10 cellular contexts compared by ENCODE assay signal in genomic region chr10:63227207-63227895, GRCh38.
A peak's percentile ranks its signal among the peaks of the same experiment; 100 is the strongest.
DNase-seq lines count a peak whose midpoint lies in the region; ATAC-seq lines count a peak whose summit lies in the region.
"Had no signal": no experiment of that assay in that cellular context is flagged by ENCODE, and none has a peak within 500 bp of the region (broad histone marks: within the 10 kb centered on the region; RNA-seq: fewer than 3 reads in every experiment).

No MANE protein-coding gene starts in this region.

- no peaks in the 10 kb centered on the region for H3K9me3 Mint-ChIP-seq in CD4-positive, CD25-positive, alpha-beta regulatory T cell
- H3K9me3 Mint-ChIP-seq in central memory CD8-positive, alpha-beta T cell, result no peaks in the 10 kb centered on the region

- peak overlapping the region; percentile 45 for H3K4me3 ChIP-seq in CD4-positive, CD25-positive, alpha-beta regulatory T cell (ENCODE audit: low read depth, low read length)
- no peak overlapping the region for H3K4me3 ChIP-seq in MG63
- H3K4me3 ChIP-seq: right atrium auricular region had no signal

- H3K27me3 Mint-ChIP-seq in CD4-positive, CD25-positive, alpha-beta regulatory T cell, result no peaks in the 10 kb centered on the region
- H3K27me3 Mint-ChIP-seq in central memory CD8-positive, alpha-beta T cell, result no peaks in the 10 kb centered on the region

- peak in 2 of 3 donors; percentile 40 to 49 for DNase-seq in CD4-positive, CD25-positive, alpha-beta regulatory T cell
- DNase-seq in central memory CD8-positive, alpha-beta T cell (ENCODE audit: low spot score in 2 of 2), result no peak
- DNase-seq in NCI-H146 (lab: John Stamatoyannopoulos, UW) (no peak), globus pallidus (ENCODE audit: low spot score) (no peak), GM19240 (ENCODE audit: insufficient read length, low spot score) (no peak), MG63 (no peak)
- DNase-seq: activated CD4-positive, alpha-beta T cell treated with anti-CD3 and anti-CD28 coated beads, Interleukin-2, amount 50 U/mL, for 48 hours had no signal

- peak overlapping the region; percentile 2 to 86 (median 22) for H3K4me3 Mint-ChIP-seq in CD4-positive, CD25-positive, alpha-beta regulatory T cell
- H3K4me3 Mint-ChIP-seq in central memory CD8-positive, alpha-beta T cell, result peak overlapping the region; percentile 34

- peaks cover 28% of the 10 kb centered on the region for H3K4me1 ChIP-seq in CD4-positive, CD25-positive, alpha-beta regulatory T cell (ENCODE audit: control insufficient read depth, insufficient read depth, low read length, poor library complexity, severe bottlenecking)

- H3K36me3 Mint-ChIP-seq in CD4-positive, CD25-positive, alpha-beta regulatory T cell, result peaks cover 3% of the 10 kb centered on the region
- H3K36me3 Mint-ChIP-seq in central memory CD8-positive, alpha-beta T cell (ENCODE audit: insufficient read depth), result peaks cover 16% of the 10 kb centered on the region

- H3K9me3 ChIP-seq in CD4-positive, CD25-positive, alpha-beta regulatory T cell (ENCODE audit: control insufficient read depth in 2 of 2, low read length in 2 of 2), result no peaks in the 10 kb centered on the region
- no peaks in the 10 kb centered on the region for H3K9me3 ChIP-seq in MG63
- H3K9me3 ChIP-seq: right atrium auricular region had no signal

- H3K27ac Mint-ChIP-seq in CD4-positive, CD25-positive, alpha-beta regulatory T cell, result peak overlapping the region; percentile 56 to 93 (median 77)
- H3K27ac Mint-ChIP-seq in central memory CD8-positive, alpha-beta T cell (ENCODE audit: low read depth), result peak overlapping the region; percentile 93

- no peaks in the 10 kb centered on the region for H3K36me3 ChIP-seq in CD4-positive, CD25-positive, alpha-beta regulatory T cell (ENCODE audit: control insufficient read depth, insufficient read depth, low read length)
- H3K36me3 ChIP-seq in MG63, result no peaks in the 10 kb centered on the region
- H3K36me3 ChIP-seq: right atrium auricular region had no signal

- peak overlapping the region; percentile 65 for H3K27ac ChIP-seq in CD4-positive, CD25-positive, alpha-beta regulatory T cell (ENCODE audit: insufficient read depth, low read length, poor library complexity, severe bottlenecking)
- H3K27ac ChIP-seq: right atrium auricular region had no signal

- no peak for ATAC-seq in CD4-positive, CD25-positive, alpha-beta regulatory T cell (ENCODE audit: low read depth in 2 of 2)
- ATAC-seq in GM19455 (IDR thresholded peaks at IDR 0.05; ENCODE audit: unreplicated experiment) (peak; percentile 50), HG03460 (IDR thresholded peaks at IDR 0.05; ENCODE audit: unreplicated experiment) (peak; percentile 51)
- no peak for ATAC-seq in central memory CD8-positive, alpha-beta T cell (replicated peaks; ENCODE audit: extremely low read depth, poor library complexity, severe bottlenecking)

- peaks cover 47 to 68% (median 52%) of the 10 kb centered on the region in 4 donors for H3K4me1 Mint-ChIP-seq in CD4-positive, CD25-positive, alpha-beta regulatory T cell
- H3K4me1 Mint-ChIP-seq in central memory CD8-positive, alpha-beta T cell, result peaks cover 32% of the 10 kb centered on the region

- H3K27me3 ChIP-seq in CD4-positive, CD25-positive, alpha-beta regulatory T cell (ENCODE audit: control insufficient read depth, insufficient read depth, low read length), result no peaks in the 10 kb centered on the region
- no peaks in the 10 kb centered on the region for H3K27me3 ChIP-seq in MG63
- H3K27me3 ChIP-seq: right atrium auricular region had no signal

Comparison
In these comparisons a context has a peak if more than half of its experiments do, and no peak if none do; other contexts are left out.
1. ATAC-seq: peak in GM19455 (single experiment) and HG03460 (single experiment); none in CD4-positive, CD25-positive, alpha-beta regulatory T cell (0 of 2) and central memory CD8-positive, alpha-beta T cell (single experiment).
2. DNase-seq: peak in CD4-positive, CD25-positive, alpha-beta regulatory T cell (2 of 3); none in central memory CD8-positive, alpha-beta T cell (0 of 2), NCI-H146 (single experiment), globus pallidus (single experiment), GM19240 (single experiment) and MG63 (single experiment).